25 cellular contexts compared by ENCODE assay signal in the genomic region with DNA sequence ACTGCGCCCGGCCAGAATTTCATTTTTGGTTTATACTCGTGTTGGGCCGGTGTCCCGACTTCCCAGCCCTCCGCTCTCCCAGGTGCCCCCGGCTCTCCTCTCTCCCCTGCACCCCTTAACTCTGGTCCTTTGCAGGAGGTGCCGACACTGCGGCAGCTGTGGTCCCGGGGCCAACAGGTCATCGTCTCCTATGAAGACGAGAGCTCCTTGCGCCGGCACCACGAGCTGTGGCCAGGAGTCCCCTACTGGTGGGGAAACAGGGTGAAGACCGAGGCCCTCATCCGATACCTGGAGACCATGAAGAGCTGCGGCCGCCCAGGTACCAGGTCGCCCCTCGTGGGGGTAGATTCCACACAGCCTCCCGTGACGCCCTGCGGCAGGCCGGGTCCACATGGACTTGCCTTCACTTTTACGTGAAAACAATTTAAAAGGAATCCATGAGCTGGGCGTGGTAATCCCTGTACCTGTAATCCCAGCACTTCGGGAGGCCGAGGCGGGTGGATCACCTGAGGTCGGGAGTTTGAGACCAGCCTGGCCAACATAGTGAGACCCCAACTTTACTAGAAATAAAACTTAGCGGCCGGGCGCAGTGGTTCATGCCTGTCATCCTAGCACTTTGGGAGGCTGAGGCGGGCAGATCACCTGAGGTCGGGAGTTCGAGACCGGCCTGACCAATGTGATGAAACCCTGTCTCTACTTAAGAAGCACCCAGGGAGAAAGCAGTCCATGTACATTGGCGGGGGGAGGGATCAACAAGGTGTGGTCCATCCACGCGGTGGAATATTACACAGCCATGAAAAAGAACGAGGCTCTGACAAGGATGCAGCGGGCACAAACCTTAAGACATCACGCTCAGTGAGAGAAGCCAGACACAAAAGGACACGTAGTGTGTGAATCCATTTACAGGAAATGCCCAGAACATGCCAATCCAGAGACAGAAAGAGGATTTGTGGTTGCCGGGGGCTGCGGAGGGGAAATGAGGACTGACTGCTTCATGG. TPM values are rescaled to one million over a fixed set of nuclear protein-coding genes. Genes with fewer than 3 reads are reported as not detected.
A peak's percentile ranks its signal among the peaks of the same experiment; 100 is the strongest.
DNase-seq lines count a peak whose midpoint lies in the region; ATAC-seq and TF ChIP-seq lines count a peak whose summit lies in the region.
"Had no signal": no experiment of that assay in that cellular context is flagged by ENCODE, and none has a peak within 500 bp of the region (broad histone marks: within the 10 kb centered on the region; RNA-seq: fewer than 3 reads in every experiment).

No MANE protein-coding gene starts in this region.

- no peak for TF ChIP-seq POLR2A in heart left ventricle (IDR thresholded peaks at IDR 0.05)

- TF ChIP-seq CTCF in heart left ventricle (IDR thresholded peaks at IDR 0.05) (no peak), left ventricle myocardium inferior (IDR thresholded peaks at IDR 0.05; ENCODE audit: borderline replicate concordance) (no peak), dorsolateral prefrontal cortex (IDR thresholded peaks at IDR 0.05 in 54 of 56, conservative IDR thresholded peaks at IDR 0.05 in 2 of 56; ENCODE audit: low read depth in 1 of 56, partially characterized antibody in 56 of 56) (no peak), osteoblast (IDR thresholded peaks at IDR 0.05; ENCODE audit: extremely low read depth, low read depth, low read length) (no peak)

- H3K36me3 ChIP-seq in heart left ventricle (peaks cover 0 to 44% (median 13%) of the 10 kb centered on the region in 9 donors), left ventricle myocardium inferior (peaks cover 64% of the 10 kb centered on the region), osteoblast (ENCODE audit: insufficient read depth, low read length) (peaks cover 34% of the 10 kb centered on the region)

- no peaks in the 10 kb centered on the region for H4K20me1 ChIP-seq in osteoblast (ENCODE audit: insufficient read depth, low read length)

- no peaks in the 10 kb centered on the region for H3K4me1 ChIP-seq in heart left ventricle
- H3K4me1 ChIP-seq in left ventricle myocardium inferior, result no peaks in the 10 kb centered on the region
- no peaks in the 10 kb centered on the region for H3K4me1 ChIP-seq in osteoblast (ENCODE audit: insufficient read depth, low read length)
- H3K4me1 ChIP-seq: Caco-2, HAP-1 had no signal

- no peak overlapping the region for H3K27ac ChIP-seq in heart left ventricle
- H3K27ac ChIP-seq in left ventricle myocardium inferior (replicated peaks), result no peak overlapping the region
- H3K27ac ChIP-seq in dorsolateral prefrontal cortex, result no peak overlapping the region
- H3K27ac ChIP-seq in osteoblast (ENCODE audit: low read depth, low read length), result no peak overlapping the region
- H3K27ac ChIP-seq: thoracic aorta, VCaP had no signal

- H3K27me3 ChIP-seq in heart left ventricle (no peaks in the 10 kb centered on the region), left ventricle myocardium inferior (ENCODE audit: low read depth) (no peaks in the 10 kb centered on the region), dorsolateral prefrontal cortex (no peaks in the 10 kb centered on the region), osteoblast (ENCODE audit: insufficient read depth, low read length) (no peaks in the 10 kb centered on the region)

- no peaks in the 10 kb centered on the region for H3K79me2 ChIP-seq in osteoblast (ENCODE audit: insufficient read depth, low read length)

- ATAC-seq in heart left ventricle (no peak), GM19452 (IDR thresholded peaks at IDR 0.05; ENCODE audit: unreplicated experiment) (no peak), GM19397 (IDR thresholded peaks at IDR 0.05; ENCODE audit: unreplicated experiment) (no peak)
- no peak for ATAC-seq in stimulated activated naive CD8-positive, alpha-beta T cell treated with anti-CD3 and anti-CD28 coated beads, Interleukin-15, Interleukin-2, amounts not matched to agents 100 U/mL and 50 U/mL, for 24 hours
- ATAC-seq: activated T-cell treated with anti-CD3 and anti-CD28 coated beads, Interleukin-2, amount 50 U/mL, for 72 hours; SK-N-SH treated with all-trans-retinoic acid at 6 μM for 48 hours; stimulated activated effector memory CD8-positive, alpha-beta T cell treated with anti-CD3 and anti-CD28 coated beads, Interleukin-12 subunit alpha, Interleukin-12 subunit beta, amount 100 ng/mL, for 72 hours had no signal

- H3K9me3 ChIP-seq in heart left ventricle (no peaks in the 10 kb centered on the region), left ventricle myocardium inferior (replicated peaks) (no peaks in the 10 kb centered on the region), osteoblast (ENCODE audit: low read depth, low read length) (no peaks in the 10 kb centered on the region)
- H3K9me3 ChIP-seq: Caco-2, HAP-1, thoracic aorta had no signal

- DNase-seq in heart left ventricle (peak in 3 of 5 donors; percentile 3 to 38 (median 13)), left ventricle myocardium inferior (no peak), dorsolateral prefrontal cortex (peak in 6 of 10 donors; percentile 1 to 39 (median 21)), osteoblast (ENCODE audit: insufficient read length, low spot score, missing footprints) (peak; percentile 80)
- DNase-seq in stimulated activated naive CD8-positive, alpha-beta T cell treated with anti-CD3 and anti-CD28 coated beads, Interleukin-15, Interleukin-2, amounts not matched to agents 100 U/mL and 50 U/mL, for 24 hours, result no peak
- DNase-seq: activated T-cell treated with anti-CD3 and anti-CD28 coated beads, Interleukin-2, amount 50 U/mL, for 72 hours; C1 segment of cervical spinal cord; Caco-2; DMS79 treated with DMSO at 0.1 percent for 48 hours; kidney glomerular epithelial cell; naive B cell; NCI-H1105; NCI-H2029; NCI-H2227 treated with DMSO at 0.1 percent for 48 hours; NCI-H69; nucleus accumbens; RPMI8226; stimulated activated CD4-positive, alpha-beta T cell treated with anti-CD3 and anti-CD28 coated beads, Interleukin-2, amount 100 ng/mL, for 48 hours had no signal

- H3K4me3 ChIP-seq in heart left ventricle, result no peak overlapping the region
- H3K4me3 ChIP-seq in left ventricle myocardium inferior, result no peak overlapping the region
- no peak overlapping the region for H3K4me3 ChIP-seq in dorsolateral prefrontal cortex
- H3K4me3 ChIP-seq in osteoblast (ENCODE audit: insufficient read depth, low read length), result no peak overlapping the region
- H3K4me3 ChIP-seq: HAP-1, thoracic aorta had no signal

- no peak overlapping the region for H3K4me2 ChIP-seq in osteoblast (ENCODE audit: insufficient read depth, low read length)

- intact Hi-C loops in heart left ventricle (cut with DNase I), result no loop called here
- intact Hi-C loops in left ventricle myocardium inferior (cut with micrococcal nuclease), result no loop called here
- intact Hi-C loops in dorsolateral prefrontal cortex (cut with DNase I), result no loop called here

- WGBS in heart left ventricle, 4 donors, result 95 to 98% (median 97%) methylated on average over 44 to 47 of the region's 47 CpGs

- no peak overlapping the region for H2AFZ ChIP-seq in osteoblast (ENCODE audit: low read length)

RNA-seq across cellular contexts. Expression of a gene that starts 12.0 kb away (rescaled TPM):
- 1 to 10 TPM in 7 of 9 donors, under 1 TPM in 2; 0.81 to 6.8 (median 3.0) TPM for total RNA-seq in heart left ventricle
- 10 to 100 TPM in 1 of 2 donors, 1 to 10 TPM in 1; 1.9 to 27.0 TPM for polyA plus RNA-seq in heart left ventricle
- 4.0 TPM for total RNA-seq in left ventricle myocardium inferior
- total RNA-seq in dorsolateral prefrontal cortex, result 10 to 100 TPM; 10.6 to 91.2 (median 27.8) TPM
- total RNA-seq in osteoblast, result 3.3 and 4.1 TPM in 2 replicates

RNA-seq across cellular contexts. Expression of a gene that starts 25.4 kb away (rescaled TPM):
- total RNA-seq in heart left ventricle (10 to 100 TPM; 31.3 to 71.5 (median 47.5) TPM), left ventricle myocardium inferior (51.1 TPM), dorsolateral prefrontal cortex (10 to 100 TPM; 33.8 to 91.4 (median 51.5) TPM), osteoblast (34.2 and 34.4 TPM in 2 replicates)
- 100 to 1,000 TPM in 1 of 2 donors, 10 to 100 TPM in 1; 50.6 to 102 TPM for polyA plus RNA-seq in heart left ventricle

Comparison
In these comparisons a context has a peak if more than half of its experiments do, and no peak if none do; other contexts are left out.
1. DNase-seq: peak in heart left ventricle (3 of 5), dorsolateral prefrontal cortex (6 of 10) and osteoblast (single experiment); none in left ventricle myocardium inferior (single experiment) and stimulated activated naive CD8-positive, alpha-beta T cell treated with anti-CD3 and anti-CD28 coated beads, Interleukin-15, Interleukin-2, amounts not matched to agents 100 U/mL and 50 U/mL, for 24 hours (single experiment).